In genomic region chr2:231554748-231555545, GRCh38 we compare ENCODE assay signal across 9 cellular contexts. TPM values are rescaled to one million over a fixed set of nuclear protein-coding genes. Genes with fewer than 3 reads are reported as not detected.
A peak's percentile ranks its signal among the peaks of the same experiment; 100 is the strongest.
DNase-seq lines count a peak whose midpoint lies in the region; TF ChIP-seq lines count a peak whose summit lies in the region.
"Had no signal": no experiment of that assay in that cellular context is flagged by ENCODE, and none has a peak within 500 bp of the region (broad histone marks: within the 10 kb centered on the region; RNA-seq: fewer than 3 reads in every experiment).

No MANE protein-coding gene starts in this region.

- H2BK12ac ChIP-seq in neuronal stem cell (ENCODE audit: low read length): no peak overlapping the region

- H3K27me3 ChIP-seq in esophagus squamous epithelium (no peaks in the 10 kb centered on the region), neuronal stem cell (ENCODE audit: control insufficient read depth in 3 of 3, insufficient read depth in 3 of 3, low read depth in 1 of 3, low read length in 3 of 3) (no peaks in the 10 kb centered on the region)

- H3K27ac ChIP-seq in esophagus squamous epithelium (peak overlapping the region; percentile 61 to 88 (median 75)), neuronal stem cell (replicated peaks; ENCODE audit: low read length) (no peak overlapping the region)

- peak overlapping the region; percentile 41 for H3K18ac ChIP-seq in neuronal stem cell (ENCODE audit: low read length)

- no peaks in the 10 kb centered on the region for H3K36me3 ChIP-seq in esophagus squamous epithelium
- no peaks in the 10 kb centered on the region for H3K36me3 ChIP-seq in neuronal stem cell (replicated peaks in 1 of 2; ENCODE audit: control insufficient read depth in 2 of 2, insufficient read depth in 2 of 2, low read length in 2 of 2)

- no peak overlapping the region for H2BK5ac ChIP-seq in neuronal stem cell (ENCODE audit: low read length)

- 52 to 69% methylated on average over 9 to 14 of the region's 14 CpGs for WGBS in esophagus squamous epithelium, 2 donors
- no CpG with 5 or more reads among the region's 14 CpGs for WGBS in neuronal stem cell (ENCODE audit: extremely low coverage in 2 of 2, insufficient read length in 2 of 2, insufficient replicate concordance in 1 of 2), 2 donors

- no peak overlapping the region for H2BK120ac ChIP-seq in neuronal stem cell (ENCODE audit: low read depth, low read length)

- TF ChIP-seq CTCF in CD14-positive monocyte (IDR thresholded peaks at IDR 0.05) (no peak), esophagus squamous epithelium (IDR thresholded peaks at IDR 0.05) (no peak)

- H3K79me1 ChIP-seq in neuronal stem cell (ENCODE audit: low read depth, low read length): no peaks in the 10 kb centered on the region

- no peak overlapping the region for H4K8ac ChIP-seq in neuronal stem cell (ENCODE audit: low read depth, low read length)

- DNase-seq in CD14-positive monocyte (ENCODE audit: low spot score) (peak; percentile 70), MV-4-11 (lab: John Stamatoyannopoulos, UW) (peak; percentile 86), esophagus squamous epithelium (lab: John Stamatoyannopoulos, UW) (no peak), neuronal stem cell (ENCODE audit: low spot score) (no peak), D341Med (ENCODE audit: low spot score) (no peak), H4 (ENCODE audit: low spot score) (no peak), NCI-H1436 treated with DMSO at 0.1 percent for 48 hours (lab: John Stamatoyannopoulos, UW) (no peak), G401 (ENCODE audit: low spot score) (no peak)

- TF ChIP-seq POLR2A in esophagus squamous epithelium (IDR thresholded peaks at IDR 0.05): no peak

- peaks cover 33% of the 10 kb centered on the region for H3K4me1 Mint-ChIP-seq in CD14-positive monocyte

- peak overlapping the region; percentile 70 for H2AFZ ChIP-seq in neuronal stem cell (ENCODE audit: low read length)

- H3K23ac ChIP-seq in neuronal stem cell (ENCODE audit: low read depth, low read length, poor library complexity): peak overlapping the region; percentile 0

- intact Hi-C loops in CD14-positive monocyte (cut with micrococcal nuclease): no loop called here
- intact Hi-C loops in esophagus squamous epithelium (cut with DNase I): loop anchor here (10.0 kb wide), 1 partner anchor 70 kb away; no protein-coding TSS in a partner anchor

- H3K4me3 ChIP-seq in esophagus squamous epithelium (peak overlapping the region in 2 of 4 donors; percentile 27 to 53), neuronal stem cell (ENCODE audit: low read length in 2 of 2) (no peak overlapping the region)

- H3K9ac ChIP-seq in neuronal stem cell (ENCODE audit: low read depth, low read length, poor library complexity): no peak overlapping the region

- H3K9me3 Mint-ChIP-seq in CD14-positive monocyte: peaks cover 8 to 23% (median 22%) of the 10 kb centered on the region in 7 donors

- H3K14ac ChIP-seq in neuronal stem cell (ENCODE audit: low read length): no peak overlapping the region

- in situ Hi-C loops in G401 (cut with HindIII; ENCODE audit: low sequenced_read_pairs): no loop called here

- H2BK15ac ChIP-seq in neuronal stem cell (ENCODE audit: low read length): no peak overlapping the region

- H3K27ac Mint-ChIP-seq in CD14-positive monocyte: peak overlapping the region; percentile 65 to 90 (median 80)

- H3K4me3 Mint-ChIP-seq in CD14-positive monocyte: peak overlapping the region; percentile 82 to 90

- H3K4ac ChIP-seq in neuronal stem cell (ENCODE audit: low read length): no peak overlapping the region

- H3K36me3 Mint-ChIP-seq in CD14-positive monocyte: peaks cover 11 to 14% of the 10 kb centered on the region in 2 donors

- H3K27me3 Mint-ChIP-seq in CD14-positive monocyte (ENCODE audit: low read depth in 3 of 3): peaks cover 48 to 71% (median 61%) of the 10 kb centered on the region in 3 donors

- H3K9me3 ChIP-seq in esophagus squamous epithelium (peaks cover 0 to 11% (median 8%) of the 10 kb centered on the region in 3 donors), neuronal stem cell (replicated peaks in 1 of 2; ENCODE audit: control insufficient read depth in 2 of 2, insufficient read depth in 1 of 2, low read depth in 1 of 2, low read length in 2 of 2) (peaks cover 0 to 4% of the 10 kb centered on the region in 2 donors)

- H3K4me1 ChIP-seq in esophagus squamous epithelium (peaks cover 6 to 25% (median 14%) of the 10 kb centered on the region in 3 donors), neuronal stem cell (ENCODE audit: control insufficient read depth in 2 of 2, insufficient read depth in 1 of 2, low read depth in 1 of 2, low read length in 2 of 2) (peaks cover 0 to 4% of the 10 kb centered on the region in 2 donors)

- H4K91ac ChIP-seq in neuronal stem cell (ENCODE audit: low read depth, low read length, poor library complexity): no peak overlapping the region

- no peak overlapping the region for H3K4me2 ChIP-seq in neuronal stem cell (ENCODE audit: insufficient read depth, low read length, poor library complexity, severe bottlenecking)

- no peak overlapping the region for H2AK5ac ChIP-seq in neuronal stem cell (ENCODE audit: low read depth, low read length)

RNA-seq across cellular contexts. Expression of gene NMUR1, which starts 24.7 kb away (rescaled TPM):
- not detected for polyA plus RNA-seq in CD14-positive monocyte
- total RNA-seq in esophagus squamous epithelium: 1 to 10 TPM in 1 of 4 donors, under 1 TPM in 1, not detected in 2; 0.15 to 1.5 TPM
- polyA plus RNA-seq in neuronal stem cell (2013, experiment 1 of 2): 0.28 TPM
- polyA plus RNA-seq in neuronal stem cell (2013, experiment 2 of 2): 0.29 TPM
- total RNA-seq in H4 (2014; rRNA removed; shearing (Covaris generic)): not detected in 2 replicates
- not detected in 2 replicates for total RNA-seq in G401 (2014; rRNA removed; shearing (Covaris generic))
- total RNA-seq: pulmonary artery endothelial cell had no signal

RNA-seq across cellular contexts. Expression of gene TEX44, which starts 37.7 kb away (rescaled TPM):
- polyA plus RNA-seq in CD14-positive monocyte: not detected
- total RNA-seq in esophagus squamous epithelium: not detected
- not detected for polyA plus RNA-seq in neuronal stem cell (2013, experiment 1 of 2)
- polyA plus RNA-seq in neuronal stem cell (2013, experiment 2 of 2): not detected
- not detected in 2 replicates for total RNA-seq in H4 (2014; rRNA removed; shearing (Covaris generic))
- not detected in 2 replicates for total RNA-seq in G401 (2014; rRNA removed; shearing (Covaris generic))
- total RNA-seq: pulmonary artery endothelial cell had no signal

Comparison
In these comparisons a context has a peak if more than half of its experiments do, and no peak if none do; other contexts are left out.
1. DNase-seq: peak in CD14-positive monocyte (single experiment) and MV-4-11 (single experiment); none in esophagus squamous epithelium (single experiment), neuronal stem cell (single experiment), D341Med (single experiment), H4 (single experiment), NCI-H1436 treated with DMSO at 0.1 percent for 48 hours (single experiment) and G401 (single experiment).